Comparison of ENCODE assay signal across 9 cellular contexts in genomic region chr13:20231839-20232555, GRCh38. TPM values are rescaled to one million over a fixed set of nuclear protein-coding genes. Genes with fewer than 3 reads are reported as not detected.
DNase-seq lines count a peak whose midpoint lies in the region; ATAC-seq, FAIRE-seq and TF ChIP-seq lines count a peak whose summit lies in the region.
"Had no signal": no experiment of that assay in that cellular context is flagged by ENCODE, and none has a peak within 500 bp of the region (broad histone marks: within the 10 kb centered on the region; RNA-seq: fewer than 3 reads in every experiment).

Gene GJB6 (minus strand): TSS chr13:20232319. CDS start chr13:20223480, 8,839 bp downstream.

- no peak within 1 kb of the TSS for H3K27ac ChIP-seq in mesenchymal stem cell (ENCODE audit: low read length, poor library complexity, severe bottlenecking)

- H3K4me1 ChIP-seq in mesenchymal stem cell (ENCODE audit: control insufficient read depth, insufficient read depth, low read depth, low read length): peaks cover 18% of the 10 kb centered on the region

- H3K23ac ChIP-seq in mesenchymal stem cell (ENCODE audit: low read length in 2 of 2): no peak within 1 kb of the TSS

- no peak within 1 kb of the TSS for H3K27ac Mint-ChIP-seq in brain
- peak within 1 kb of the TSS; percentile 74 for H3K27ac Mint-ChIP-seq in type B pancreatic cell

- peak within 1 kb of the TSS in 1 of 2 experiments; percentile 57 for H3K14ac ChIP-seq in mesenchymal stem cell (ENCODE audit: low read length in 2 of 2)

- H3K36me3 Mint-ChIP-seq in brain (no peaks in the 10 kb centered on the region), type B pancreatic cell (peaks cover 3% of the 10 kb centered on the region)

- peak; percentile 18 for DNase-seq in AG20443 (ENCODE audit: low spot score)
- DNase-seq in NCI-H128 (lab: John Stamatoyannopoulos, UW; ENCODE audit: unreplicated experiment): peak; percentile 41
- no peak for DNase-seq in mesenchymal stem cell
- DNase-seq in type B pancreatic cell (ENCODE audit: extremely low spot score, unreplicated experiment): no peak
- DNase-seq in HTR-8/SVneo (ENCODE audit: insufficient read length, low spot score): no peak

- no peak within 1 kb of the TSS for H2BK15ac ChIP-seq in mesenchymal stem cell (ENCODE audit: low read depth, poor library complexity, severe bottlenecking)

- H3K27me3 Mint-ChIP-seq in brain (peaks cover 73% of the 10 kb centered on the region), type B pancreatic cell (peaks cover 56% of the 10 kb centered on the region)

- peak within 1 kb of the TSS; percentile 58 to 76 (median 70) for H3K4me3 Mint-ChIP-seq in brain
- H3K4me3 Mint-ChIP-seq in type B pancreatic cell: peak within 1 kb of the TSS; percentile 84

- H2BK12ac ChIP-seq in mesenchymal stem cell (ENCODE audit: low read length in 2 of 2): no peak within 1 kb of the TSS

- H2AFZ ChIP-seq in mesenchymal stem cell (ENCODE audit: low read depth, low read length): peak within 1 kb of the TSS; percentile 11

- H3K36me3 ChIP-seq in mesenchymal stem cell (ENCODE audit: control insufficient read depth in 1 of 2, insufficient read depth in 2 of 2, low read depth in 1 of 2, low read length in 2 of 2): no peaks in the 10 kb centered on the region

- H2BK120ac ChIP-seq in mesenchymal stem cell (ENCODE audit: low read depth, low read length): no peak within 1 kb of the TSS

- H2AK5ac ChIP-seq in mesenchymal stem cell (ENCODE audit: low read length, severe bottlenecking): no peak within 1 kb of the TSS

- H3K4me2 ChIP-seq in mesenchymal stem cell (ENCODE audit: low read length, poor library complexity, severe bottlenecking): peak within 1 kb of the TSS; percentile 84

- no peak within 1 kb of the TSS for H3K18ac ChIP-seq in mesenchymal stem cell (ENCODE audit: low read depth in 1 of 2, low read length in 2 of 2)

- no peak within 1 kb of the TSS for H2BK5ac ChIP-seq in mesenchymal stem cell (ENCODE audit: low read depth, low read length, poor library complexity, severe bottlenecking)

- 2% methylated on average over 73 of the region's 85 CpGs for WGBS in mesenchymal stem cell

- H3K9ac ChIP-seq in mesenchymal stem cell (ENCODE audit: low read length): no peak within 1 kb of the TSS

- no peaks in the 10 kb centered on the region for H3K9me3 ChIP-seq in mesenchymal stem cell (ENCODE audit: control insufficient read depth, low read length)

- H4K8ac ChIP-seq in mesenchymal stem cell (ENCODE audit: low read length): no peak within 1 kb of the TSS

- H3K9me3 Mint-ChIP-seq in brain (peaks cover 0 to 6% (median 2%) of the 10 kb centered on the region in 5 experiments), type B pancreatic cell (no peaks in the 10 kb centered on the region)

- no peaks in the 10 kb centered on the region for H3K79me1 ChIP-seq in mesenchymal stem cell (replicated peaks; ENCODE audit: low read length, poor library complexity, severe bottlenecking)

- FAIRE-seq in HTR-8/SVneo (lab: Jason Lieb, UNC): no peak
- FAIRE-seq: G401.6 had no signal

- H3K4ac ChIP-seq in mesenchymal stem cell (ENCODE audit: low read depth in 1 of 2, low read length in 2 of 2): no peak within 1 kb of the TSS

- H3K4me1 Mint-ChIP-seq in brain (peaks cover 5% of the 10 kb centered on the region), type B pancreatic cell (ENCODE audit: unreplicated experiment) (no peaks in the 10 kb centered on the region)

- ATAC-seq in HG03439 (IDR thresholded peaks at IDR 0.05; ENCODE audit: unreplicated experiment) (no peak), GM21786 (IDR thresholded peaks at IDR 0.05; ENCODE audit: unreplicated experiment) (no peak)

- TF ChIP-seq CTCF in brain (conservative IDR thresholded peaks at IDR 0.05): no peak
- no peak for TF ChIP-seq CTCF in type B pancreatic cell (conservative IDR thresholded peaks at IDR 0.05)

- H4K91ac ChIP-seq in mesenchymal stem cell (ENCODE audit: low read length): no peak within 1 kb of the TSS

- peaks cover 62 to 79% of the 10 kb centered on the region in 2 experiments for H3K27me3 ChIP-seq in mesenchymal stem cell (ENCODE audit: control insufficient read depth in 1 of 2, insufficient read depth in 1 of 2, low read length in 2 of 2)

- H3K4me3 ChIP-seq in mesenchymal stem cell (ENCODE audit: insufficient read depth in 1 of 2, low read depth in 1 of 2, low read length in 2 of 2): peak within 1 kb of the TSS in 1 of 2 experiments; percentile 34

RNA-seq across cellular contexts. Expression of gene GJB6, which starts in this region (rescaled TPM):
- polyA plus RNA-seq in brain (ENCODE audit: insufficient read depth, low read depth, low replicate concordance): 15.4 TPM
- polyA plus RNA-seq in mesenchymal stem cell (2013, experiment 1 of 2): not detected
- polyA plus RNA-seq in mesenchymal stem cell (2013, experiment 2 of 2): not detected
- 7.7 and 14.8 TPM in 2 replicates for total RNA-seq in type B pancreatic cell (ENCODE audit: low replicate concordance)

Comparison
In these comparisons a context has a peak if more than half of its experiments do, and no peak if none do; other contexts are left out.
1. DNase-seq: peak in AG20443 (single experiment) and NCI-H128 (single experiment); none in mesenchymal stem cell (single experiment), type B pancreatic cell (single experiment) and HTR-8/SVneo (single experiment).